8 cellular contexts compared by ENCODE assay signal in genomic region chr1:226708342-226708780, GRCh38. TPM values are rescaled to one million over a fixed set of nuclear protein-coding genes. Genes with fewer than 3 reads are reported as not detected.
DNase-seq lines count a peak whose midpoint lies in the region; ATAC-seq and TF ChIP-seq lines count a peak whose summit lies in the region.

No MANE protein-coding gene starts in this region.

- H3K79me2 ChIP-seq in HCT116 (ENCODE audit: insufficient read depth, low read length): no peaks in the 10 kb centered on the region

- peak; percentile 61 for ATAC-seq in HCT116

- H3K4me3 ChIP-seq in AG04449 (ENCODE audit: low read depth, low read length) (no peak overlapping the region), HCT116 (replicated peaks in 1 of 2; ENCODE audit: low read depth in 1 of 2, low read length in 2 of 2) (no peak overlapping the region), kidney epithelial cell (ENCODE audit: low read depth, low read length) (no peak overlapping the region)

- no peak for TF ChIP-seq RAD21 in HCT116 (IDR thresholded peaks at IDR 0.05; ENCODE audit: low read depth)

- H3K9me3 Mint-ChIP-seq in activated naive CD8-positive, alpha-beta T cell treated with anti-CD3 and anti-CD28 coated beads for 36 hours: no peaks in the 10 kb centered on the region

- no peaks in the 10 kb centered on the region for H3K27me3 ChIP-seq in HCT116 (ENCODE audit: insufficient read depth, low read length)
- H3K27me3 ChIP-seq in kidney epithelial cell (ENCODE audit: control insufficient read depth, insufficient read depth, low read length): no peaks in the 10 kb centered on the region

- no peak overlapping the region for H3K9ac ChIP-seq in HCT116 (ENCODE audit: low read length)

- peaks cover 6 to 17% of the 10 kb centered on the region in 2 experiments; a peak in 3 of 4 replicates for H3K4me1 ChIP-seq in HCT116 (ENCODE audit: control insufficient read depth in 1 of 2, insufficient read depth in 2 of 2, low read length in 2 of 2)

- BruUV-seq in HCT116 (replicated peaks; lab: Mats Ljungman, UMichigan): no TSS peak

- H3K27ac ChIP-seq in HCT116 (ENCODE audit: low read depth, low read length): no peak overlapping the region

- H3K27me3 Mint-ChIP-seq in activated naive CD8-positive, alpha-beta T cell treated with anti-CD3 and anti-CD28 coated beads for 36 hours: no peaks in the 10 kb centered on the region

- no peak for TF ChIP-seq POLR2A in HCT116 (IDR thresholded peaks at IDR 0.05; ENCODE audit: borderline replicate concordance, extremely low read depth, insufficient read depth, insufficient read length)

- intact Hi-C loops in HCT116 (cut with micrococcal nuclease): no loop called here

- CTCF ChIA-PET in AG04449 (lab: Yijun Ruan, JAX): interaction anchor here (1.1 to 1.6 kb wide), 2 partner anchors 10 to 100 kb away, joined by 3 to 6 read pairs; no protein-coding TSS in a partner anchor
- CTCF ChIA-PET in HCT116 (lab: Charles Lee): no interaction called here

- peaks cover 85% of the 10 kb centered on the region for H3K4me1 Mint-ChIP-seq in activated naive CD8-positive, alpha-beta T cell treated with anti-CD3 and anti-CD28 coated beads for 36 hours

- peaks cover 49% of the 10 kb centered on the region for H3K36me3 Mint-ChIP-seq in activated naive CD8-positive, alpha-beta T cell treated with anti-CD3 and anti-CD28 coated beads for 36 hours

- H3K36me3 ChIP-seq in HCT116 (ENCODE audit: control insufficient read depth in 1 of 2, insufficient read depth in 2 of 2, low read length in 2 of 2) (no peaks in the 10 kb centered on the region), kidney epithelial cell (ENCODE audit: control insufficient read depth, insufficient read depth, low read length) (no peaks in the 10 kb centered on the region)

- RAD21 ChIA-PET in HCT116 (lab: Charles Lee; ENCODE audit: low non-redundant PET in 1 of 2, low total read pairs in 2 of 2, uncharacterized antibody in 2 of 2, unreplicated experiment in 2 of 2): no interaction called here

- H3K9me3 ChIP-seq in HCT116 (ENCODE audit: control insufficient read depth in 1 of 2, insufficient read depth in 1 of 2, low read depth in 1 of 2, low read length in 2 of 2): no peaks in the 10 kb centered on the region

- POLR2A ChIA-PET in AG04449 (lab: Yijun Ruan, JAX): no interaction called here
- POLR2A ChIA-PET in HCT116 (lab: Charles Lee): no interaction called here

- peak overlapping the region; percentile 73 for H3K4me3 Mint-ChIP-seq in activated naive CD8-positive, alpha-beta T cell treated with anti-CD3 and anti-CD28 coated beads for 36 hours

- no peaks in the 10 kb centered on the region for H3K9me2 ChIP-seq in HCT116 (ENCODE audit: insufficient read depth)

- peak overlapping the region; percentile 3 for H3K4me2 ChIP-seq in HCT116 (ENCODE audit: low read length)

- DNase-seq in AG04449 (ENCODE audit: low read depth, low spot score): peak; percentile 61
- DNase-seq in HCT116 (ENCODE audit: low read depth, low spot score): no peak
- DNase-seq in activated naive CD8-positive, alpha-beta T cell treated with anti-CD3 and anti-CD28 coated beads for 36 hours: no peak
- DNase-seq in kidney epithelial cell (ENCODE audit: low read depth): peak; percentile 42
- DNase-seq in mesenteric fat pad (ENCODE audit: low spot score): no peak
- no peak for DNase-seq in NCI-H2227 treated with DMSO at 0.1 percent for 48 hours (lab: John Stamatoyannopoulos, UW)
- DNase-seq in cerebellum (ENCODE audit: low spot score): no peak
- no peak for DNase-seq in OCI-M2 (lab: John Stamatoyannopoulos, UW; ENCODE audit: unreplicated experiment)

- no peaks in the 10 kb centered on the region for H4K20me1 ChIP-seq in HCT116 (ENCODE audit: insufficient read depth)

- no peak for TF ChIP-seq CTCF in AG04449 (IDR thresholded peaks at IDR 0.05; ENCODE audit: insufficient read depth, low read length, missing control alignments)
- no peak for TF ChIP-seq CTCF in HCT116 (IDR thresholded peaks at IDR 0.05 in 2 of 3, conservative IDR thresholded peaks at IDR 0.05 in 1 of 3; ENCODE audit: borderline replicate concordance in 1 of 3, insufficient read depth in 1 of 3, low read depth in 2 of 3, low read length in 2 of 3)
- no peak for TF ChIP-seq CTCF in kidney epithelial cell (IDR thresholded peaks at IDR 0.05; ENCODE audit: insufficient read depth, low read length, poor library complexity, severe bottlenecking)

- H2AFZ ChIP-seq in HCT116 (ENCODE audit: low read depth, low read length, poor library complexity, severe bottlenecking): no peak overlapping the region

- H3K27ac Mint-ChIP-seq in activated naive CD8-positive, alpha-beta T cell treated with anti-CD3 and anti-CD28 coated beads for 36 hours: peak overlapping the region; percentile 98

TF ChIP-seq in HCT116, 20 proteins besides CTCF, POLR2A, EP300 and RAD21:
- no peak for TF ChIP-seq YY1 (IDR thresholded peaks at IDR 0.05; ENCODE audit: extremely low read depth, insufficient replicate concordance, low read depth, low read length)
- 0 out of 2 replicates have a peak, but pooled peaks have one; percentile 15 for TF ChIP-seq MAX (IDR thresholded peaks at IDR 0.05)

RNA-seq across cellular contexts. Expression of gene ITPKB, which starts 30.7 kb away (rescaled TPM):
- 4.4 TPM for total RNA-seq in HCT116 (2021; ENCODE audit: unreplicated experiment)
- polyA plus RNA-seq in HCT116 (2012): 2.3 and 2.5 TPM in 2 replicates
- 10 to 100 TPM; 30.7 to 30.8 TPM for total RNA-seq in activated naive CD8-positive, alpha-beta T cell treated with anti-CD3 and anti-CD28 coated beads for 36 hours
- total RNA-seq in kidney epithelial cell: 11.7 and 12.4 TPM in 2 replicates
- 34.9 TPM for total RNA-seq in mesenteric fat pad
- 13.5 TPM for total RNA-seq in cerebellum

Comparison
In these comparisons a context has a peak if more than half of its experiments do, and no peak if none do; other contexts are left out.
1. DNase-seq: peak in AG04449 (single experiment) and kidney epithelial cell (single experiment); none in HCT116 (single experiment), activated naive CD8-positive, alpha-beta T cell treated with anti-CD3 and anti-CD28 coated beads for 36 hours (single experiment), mesenteric fat pad (single experiment), NCI-H2227 treated with DMSO at 0.1 percent for 48 hours (single experiment), cerebellum (single experiment) and OCI-M2 (single experiment).